In the genomic region with DNA sequence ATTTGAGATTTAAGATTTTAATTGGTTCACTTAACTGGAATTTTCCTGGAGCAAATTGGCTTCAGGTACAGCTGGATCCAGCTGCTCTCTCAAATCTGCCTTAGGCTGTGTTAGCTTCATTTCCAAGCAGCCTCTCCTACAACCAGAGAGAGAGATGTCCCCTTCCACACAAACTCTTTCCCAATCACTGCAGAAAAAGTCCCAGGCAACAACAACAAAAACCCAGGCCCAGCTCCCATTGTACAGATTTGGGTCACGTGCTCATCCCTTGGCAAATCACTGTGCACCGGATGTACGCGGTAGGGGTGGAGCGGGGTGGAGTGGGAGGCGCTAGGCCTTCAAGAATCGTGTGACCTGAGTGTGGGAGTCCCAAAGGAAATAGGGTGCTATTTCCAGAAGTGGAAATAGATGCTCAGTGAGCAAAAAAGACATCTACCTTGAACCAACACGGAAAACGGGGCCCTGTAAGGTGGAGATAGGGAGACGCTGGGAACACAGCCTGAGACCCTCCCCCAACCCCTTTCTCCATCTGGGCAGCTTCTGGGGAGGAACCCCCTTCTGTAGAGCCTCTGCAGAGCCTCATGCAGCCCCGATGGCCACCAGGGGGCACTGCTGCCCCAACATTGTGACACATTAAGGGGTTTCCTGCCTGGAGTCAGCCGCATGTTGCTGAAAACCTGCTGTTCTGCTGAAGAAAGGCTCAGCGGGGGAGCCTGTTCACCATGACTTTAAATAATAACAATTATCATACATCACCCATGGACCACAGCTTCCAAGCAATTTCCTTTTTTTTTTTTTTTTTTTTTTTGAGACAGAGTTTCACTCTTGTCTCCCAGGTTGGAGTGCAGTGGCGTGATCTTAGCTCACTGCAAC, we compare ENCODE assay signal across 8 cellular contexts. TPM values are rescaled to one million over a fixed set of nuclear protein-coding genes. Genes with fewer than 3 reads are reported as not detected.
DNase-seq lines count a peak whose midpoint lies in the region; ATAC-seq and TF ChIP-seq lines count a peak whose summit lies in the region.

No MANE protein-coding gene starts in this region.

- H3K79me2 ChIP-seq in PC-9 (ENCODE audit: low read depth): no peaks in the 10 kb centered on the region

- H3K36me3 ChIP-seq in HUES64 (ENCODE audit: insufficient read depth, low read length) (no peaks in the 10 kb centered on the region), PC-9 (ENCODE audit: low read depth) (no peaks in the 10 kb centered on the region)

- H3K9me3 ChIP-seq in HUES64 (ENCODE audit: insufficient read depth, low read depth, low read length) (no peaks in the 10 kb centered on the region), PC-9 (ENCODE audit: insufficient read depth, low read depth) (no peaks in the 10 kb centered on the region)

- H3K9ac ChIP-seq in HUES64 (ENCODE audit: low read depth, low read length): no peak overlapping the region

- H3K4me2 ChIP-seq in PC-9: peak overlapping the region; percentile 63

- POLR2A ChIA-PET in PC-9 (lab: Charles Lee; ENCODE audit: unreplicated experiment): no interaction called here

- no peaks in the 10 kb centered on the region for H3K36me3 Mint-ChIP-seq in naive B cell
- no peaks in the 10 kb centered on the region for H3K36me3 Mint-ChIP-seq in stimulated activated memory B cell treated with anti-CD40 and anti-IgM and Interleukin-4, amounts not matched to agents 10 μg/mL and 1 μg/mL and 100 μg/mL, for 72 hours

- CTCF ChIA-PET in PC-9 (lab: Charles Lee): interaction anchor here (0.5 to 2.3 kb wide), 5 partner anchors 22 to 74 kb away, joined by 3 to 23 read pairs (median 3); no protein-coding TSS in a partner anchor

- H4K20me1 ChIP-seq in PC-9 (ENCODE audit: insufficient read depth): no peaks in the 10 kb centered on the region

- BruUV-seq in PC-9 (replicated peaks; lab: Mats Ljungman, UMichigan): no TSS peak

- no peak overlapping the region for H2AFZ ChIP-seq in PC-9

- H3K27me3 Mint-ChIP-seq in naive B cell: peaks cover 0 to 5% (median 0%) of the 10 kb centered on the region in 3 donors
- H3K27me3 Mint-ChIP-seq in stimulated activated memory B cell treated with anti-CD40 and anti-IgM and Interleukin-4, amounts not matched to agents 10 μg/mL and 1 μg/mL and 100 μg/mL, for 72 hours: no peaks in the 10 kb centered on the region

- H3K27ac Mint-ChIP-seq in naive B cell: peak overlapping the region in 5 of 6 donors; percentile 47 to 89 (median 83)
- peak overlapping the region; percentile 2 for H3K27ac Mint-ChIP-seq in stimulated activated memory B cell treated with anti-CD40 and anti-IgM and Interleukin-4, amounts not matched to agents 10 μg/mL and 1 μg/mL and 100 μg/mL, for 72 hours

- 43% methylated on average over 14 of the region's 14 CpGs for WGBS in HUES64

- H3K9me3 Mint-ChIP-seq in naive B cell: peaks cover 0 to 7% (median 2%) of the 10 kb centered on the region in 7 donors
- no peaks in the 10 kb centered on the region for H3K9me3 Mint-ChIP-seq in stimulated activated memory B cell treated with anti-CD40 and anti-IgM and Interleukin-4, amounts not matched to agents 10 μg/mL and 1 μg/mL and 100 μg/mL, for 72 hours

- intact Hi-C loops in PC-9 (cut with micrococcal nuclease; ENCODE audit: unreplicated experiment): loop anchor here (1.0 to 5.0 kb wide), 6 partner anchors 47 to 200 kb away; a partner anchor contains a TSS

- H3K4me3 ChIP-seq in HUES64 (ENCODE audit: low read length) (0 out of 2 replicates have a peak overlapping the region, but pooled peaks have one; percentile 26), PC-9 (no peak overlapping the region)

- no peaks in the 10 kb centered on the region for H3K27me3 ChIP-seq in HUES64 (ENCODE audit: insufficient read depth, low read length)
- no peaks in the 10 kb centered on the region for H3K27me3 ChIP-seq in PC-9 (ENCODE audit: insufficient read depth, low read depth)

- H3K27ac ChIP-seq in HUES64 (ENCODE audit: low read depth, low read length): peak overlapping the region; percentile 82; the same call in 1 of the 2 replicates
- no peak overlapping the region for H3K27ac ChIP-seq in PC-9

- TF ChIP-seq CTCF in AG09319 (IDR thresholded peaks at IDR 0.05; ENCODE audit: low read depth, low read length) (peak; percentile 95), PC-9 (conservative IDR thresholded peaks at IDR 0.05) (peak; percentile 96)

- H3K4me3 Mint-ChIP-seq in naive B cell: peak overlapping the region in 6 of 8 donors; percentile 29 to 80 (median 43)
- peak overlapping the region; percentile 14 for H3K4me3 Mint-ChIP-seq in stimulated activated memory B cell treated with anti-CD40 and anti-IgM and Interleukin-4, amounts not matched to agents 10 μg/mL and 1 μg/mL and 100 μg/mL, for 72 hours

- no peaks in the 10 kb centered on the region for H3K9me2 ChIP-seq in PC-9 (ENCODE audit: insufficient read depth)

- H3K4me1 ChIP-seq in HUES64 (ENCODE audit: insufficient read depth, low read length): peaks cover 14% of the 10 kb centered on the region
- H3K4me1 ChIP-seq in PC-9 (replicated peaks; ENCODE audit: insufficient read depth): peaks cover 23% of the 10 kb centered on the region

- peaks cover 15% of the 10 kb centered on the region; the same call in 1 of the 2 replicates for H3F3A ChIP-seq in PC-9 (ENCODE audit: insufficient read depth, low read depth)

- peak; percentile 81 for ATAC-seq in esophagus mucosa
- peak; percentile 92 to 94 for ATAC-seq in naive B cell (ENCODE audit: low read depth in 2 of 2)
- peak; percentile 93 for ATAC-seq in stimulated activated memory B cell treated with anti-CD40 and anti-IgM and Interleukin-4, amounts not matched to agents 10 μg/mL and 1 μg/mL and 100 μg/mL, for 72 hours

- DNase-seq in AG09319 (ENCODE audit: extremely low read depth, low read depth) (peak; percentile 56), GM19238 (ENCODE audit: insufficient read length, low spot score) (peak; percentile 92), PC-9 (peak; percentile 78 to 85), naive B cell (peak; percentile 88)
- DNase-seq in activated T-cell treated with anti-CD3 and anti-CD28 coated beads, Interleukin-2, amount 50 U/mL, for 1 hour: peak; percentile 90

- H3K4me1 Mint-ChIP-seq in naive B cell: peaks cover 11 to 35% (median 16%) of the 10 kb centered on the region in 3 donors
- H3K4me1 Mint-ChIP-seq in stimulated activated memory B cell treated with anti-CD40 and anti-IgM and Interleukin-4, amounts not matched to agents 10 μg/mL and 1 μg/mL and 100 μg/mL, for 72 hours: peaks cover 29% of the 10 kb centered on the region

RNA-seq across cellular contexts. Expression of a gene that starts 25.4 kb away (rescaled TPM):
- 3.2 TPM for polyA plus RNA-seq in HUES64 (2013, experiment 1 of 2)
- polyA plus RNA-seq in HUES64 (2013, experiment 2 of 2): 6.3 TPM
- total RNA-seq in PC-9 (2021) (12.3 and 19.2 TPM in 2 replicates), esophagus mucosa (not detected)
- not detected for polyA plus RNA-seq in naive B cell (ENCODE audit: low read depth in 6 of 6)

RNA-seq across cellular contexts. Expression of a gene that starts 36.7 kb away (rescaled TPM):
- 1.9 TPM for polyA plus RNA-seq in HUES64 (2013, experiment 1 of 2)
- polyA plus RNA-seq in HUES64 (2013, experiment 2 of 2): 1.8 TPM
- total RNA-seq in PC-9 (2021): 2.4 and 3.0 TPM in 2 replicates
- total RNA-seq in esophagus mucosa: 0.88 TPM
- polyA plus RNA-seq in naive B cell (ENCODE audit: low read depth in 6 of 6): under 1 TPM in 4 of 6 donors, not detected in 2; 0.06 to 0.36 (median 0.28) TPM

RNA-seq across cellular contexts. Expression of a gene that starts 48.7 kb away (rescaled TPM):
- polyA plus RNA-seq in HUES64 (2013, experiment 1 of 2): not detected
- not detected for polyA plus RNA-seq in HUES64 (2013, experiment 2 of 2)
- total RNA-seq in PC-9 (2021) (240 and 287 TPM in 2 replicates), esophagus mucosa (736 TPM)
- not detected for polyA plus RNA-seq in naive B cell (ENCODE audit: low read depth in 6 of 6)

Comparison
In these comparisons a context has a peak if more than half of its experiments do, and no peak if none do; other contexts are left out.
1. RNA of a gene that starts 25.4 kb away (total RNA-seq): 12.3 to 19.2 TPM in PC-9; not detected in esophagus mucosa (single experiment); every median in the first group is over 10 times any median in the second.
2. Peak in every context shown above with its lines, with median percentiles within 50 percentile points of each other: DNase-seq and ATAC-seq.